Comparison of ENCODE assay signal across 8 cellular contexts in genomic region chr2:54572636-54573531, GRCh38.
DNase-seq lines count a peak whose midpoint lies in the region; ATAC-seq, FAIRE-seq and TF ChIP-seq lines count a peak whose summit lies in the region.

No MANE protein-coding gene starts in this region.

- H3K27ac ChIP-seq in CD4-positive, alpha-beta T cell (ENCODE audit: low read depth, low read length): peak overlapping the region; percentile 98
- H3K27ac ChIP-seq in PC-9: peak overlapping the region; percentile 97
- H3K27ac ChIP-seq in K562 (ENCODE audit: extremely low read depth, low read depth, low read length): peak overlapping the region; percentile 70; the same call in 2 of the 3 replicates
- peak overlapping the region; percentile 98 to 100 for H3K27ac ChIP-seq in mucosa of rectum (ENCODE audit: low read depth in 2 of 2, low read length in 2 of 2)

- POLR2A ChIA-PET in CD4-positive, alpha-beta T cell (lab: Charles Lee): interaction anchor here (0.8 to 8.0 kb wide), 8 partner anchors 7 to 32 kb away, joined by 3 to 158 read pairs (median 10); no protein-coding TSS in a partner anchor
- POLR2A ChIA-PET in PC-9 (lab: Charles Lee; ENCODE audit: unreplicated experiment) (interaction anchor here (0.6 to 1.6 kb wide), 6 partner anchors 13 to 478 kb away, joined by 4 to 35 read pairs (median 6); partner anchors contain the start of gene RTN4), K562 (lab: Yijun Ruan, JAX) (interaction anchor here (1.6 to 1.8 kb wide), 3 partner anchors 13 to 26 kb away, joined by 6 to 15 read pairs (median 6); no protein-coding TSS in a partner anchor)

- no peak for TF ChIP-seq RAD21 in K562 (CRISPR knock-in tag; conservative IDR thresholded peaks at IDR 0.05 in 1 of 2, IDR thresholded peaks at IDR 0.05 in 1 of 2)

- H3K4me2 ChIP-seq in PC-9 (peak overlapping the region; percentile 79), K562 (ENCODE audit: insufficient read depth, low read length) (no peak overlapping the region; the same call in 1 of the 2 replicates)

- no peaks in the 10 kb centered on the region for H3K9me2 ChIP-seq in PC-9 (ENCODE audit: insufficient read depth)

- peaks cover 99% of the 10 kb centered on the region for H3K4me1 Mint-ChIP-seq in CD4-positive, alpha-beta T cell (ENCODE audit: low read depth)

- no peaks in the 10 kb centered on the region for H3K9me3 ChIP-seq in CD4-positive, alpha-beta T cell (ENCODE audit: control insufficient read depth, low read length)
- H3K9me3 ChIP-seq in PC-9 (ENCODE audit: insufficient read depth, low read depth) (no peaks in the 10 kb centered on the region), K562 (replicated peaks; ENCODE audit: control insufficient read depth, insufficient read depth, low read depth, low read length) (no peaks in the 10 kb centered on the region), mucosa of rectum (ENCODE audit: control insufficient read depth in 2 of 2, low read length in 2 of 2) (no peaks in the 10 kb centered on the region), HAP-1 (no peaks in the 10 kb centered on the region)

- BruUV-seq in PC-9 (replicated peaks; lab: Mats Ljungman, UMichigan) (TSS peak; percentile 35), K562 (replicated peaks; lab: Mats Ljungman, UMichigan) (no TSS peak)

- DNase-seq in CD4-positive, alpha-beta T cell: peak in 5 of 10 experiments; percentile 33 to 53 (median 50)
- DNase-seq in PC-9 (peak in 1 of 2 experiments; percentile 61), K562 (ENCODE audit: extremely low read depth in 1 of 4, low spot score in 3 of 4) (peak in 1 of 4 experiments; percentile 18), HAP-1 (ENCODE audit: low spot score in 2 of 2) (no peak), pons (ENCODE audit: low spot score) (no peak)

- TF ChIP-seq CTCF in CD4-positive, alpha-beta T cell (IDR thresholded peaks at IDR 0.05): no peak
- TF ChIP-seq CTCF in PC-9 (conservative IDR thresholded peaks at IDR 0.05): no peak
- TF ChIP-seq CTCF in K562 (IDR thresholded peaks at IDR 0.05 in 2 of 3, conservative IDR thresholded peaks at IDR 0.05 in 1 of 3; ENCODE audit: insufficient read depth in 2 of 3, low read depth in 1 of 3, low read length in 3 of 3): no peak

- H4K20me1 ChIP-seq in PC-9 (ENCODE audit: insufficient read depth) (peaks cover 4% of the 10 kb centered on the region), K562 (replicated peaks; ENCODE audit: control insufficient read depth, insufficient read depth, low read length) (peaks cover 39% of the 10 kb centered on the region)

- H3K9ac ChIP-seq in K562 (ENCODE audit: insufficient read depth in 1 of 2, low read depth in 2 of 2, low read length in 2 of 2): peak overlapping the region; percentile 30 to 62; a peak in 2 of 4 replicates
- peak overlapping the region; percentile 72 to 84 for H3K9ac ChIP-seq in mucosa of rectum (ENCODE audit: low read depth in 1 of 2, low read length in 2 of 2)

- intact Hi-C loops in CD4-positive, alpha-beta T cell (cut with DNase I, micrococcal nuclease): loop anchor here (2.0 to 10.0 kb wide), 3 partner anchors 150 to 1044 kb away; partner anchors contain the start of genes PPP4R3B (in 2 of the 2) and EML6 (in 1 of the 2)
- intact Hi-C loops in PC-9 (cut with micrococcal nuclease; ENCODE audit: unreplicated experiment) (loop anchor here (1.0 to 5.0 kb wide), 4 partner anchors 13 to 116 kb away; partner anchors contain the start of gene SPTBN1), K562 (cut with micrococcal nuclease) (loop anchor here (2.0 to 5.0 kb wide), 2 partner anchors 14 to 84 kb away; no protein-coding TSS in a partner anchor)

- H3K9me3 Mint-ChIP-seq in CD4-positive, alpha-beta T cell: no peaks in the 10 kb centered on the region

- CTCF ChIA-PET in CD4-positive, alpha-beta T cell (lab: Charles Lee): interaction anchor here (1.0 to 4.9 kb wide), 2 partner anchors 14 to 27 kb away, joined by 3 to 30 read pairs; no protein-coding TSS in a partner anchor
- CTCF ChIA-PET in PC-9 (lab: Charles Lee): interaction anchor here (0.6 to 1.5 kb wide), 2 partner anchors 39 to 49 kb away, joined by 3 read pairs; no protein-coding TSS in a partner anchor
- CTCF ChIA-PET in K562 (lab: Yijun Ruan, JAX; ENCODE audit: low intra/inter-chr PET ratio): no interaction called here

- peak; percentile 7 for ATAC-seq in CD4-positive, alpha-beta T cell (ENCODE audit: poor library complexity)
- peak; percentile 2; the same call in 1 of the 3 replicates for ATAC-seq in K562
- no peak for ATAC-seq in HG02970 (IDR thresholded peaks at IDR 0.05; ENCODE audit: low FRiP score, unreplicated experiment)
- no peak for ATAC-seq in GM18511 (IDR thresholded peaks at IDR 0.05; ENCODE audit: unreplicated experiment)

- H3K4me1 ChIP-seq in PC-9 (replicated peaks; ENCODE audit: insufficient read depth) (peaks cover 90% of the 10 kb centered on the region), K562 (replicated peaks in 1 of 2; ENCODE audit: control insufficient read depth in 2 of 2, insufficient read depth in 2 of 2, low read length in 2 of 2) (peaks cover 23 to 73% of the 10 kb centered on the region in 2 experiments), mucosa of rectum (ENCODE audit: control insufficient read depth in 2 of 2, insufficient read depth in 2 of 2, low read length in 2 of 2) (peaks cover 87 to 91% of the 10 kb centered on the region in 2 donors), HAP-1 (peaks cover 62% of the 10 kb centered on the region)

- H3K79me2 ChIP-seq in PC-9 (ENCODE audit: low read depth): peaks cover 96% of the 10 kb centered on the region
- peaks cover 89% of the 10 kb centered on the region for H3K79me2 ChIP-seq in K562 (ENCODE audit: control insufficient read depth, insufficient read depth, low read length)

- H3K9me1 ChIP-seq in K562 (ENCODE audit: control insufficient read depth, insufficient read depth, low read length): peaks cover 9% of the 10 kb centered on the region

- H3K36me3 Mint-ChIP-seq in CD4-positive, alpha-beta T cell (ENCODE audit: low read depth): peaks cover 12% of the 10 kb centered on the region

- H3K27ac Mint-ChIP-seq in CD4-positive, alpha-beta T cell: peak overlapping the region; percentile 96

- TF ChIP-seq POLR2A in K562 (conservative IDR thresholded peaks at IDR 0.05): no peak

- peak overlapping the region; percentile 38 for H3K4me3 ChIP-seq in PC-9
- H3K4me3 ChIP-seq in K562: no peak overlapping the region
- peak overlapping the region; percentile 46 to 59 for H3K4me3 ChIP-seq in mucosa of rectum (ENCODE audit: low read length in 2 of 2)
- H3K4me3 ChIP-seq in HAP-1: no peak overlapping the region

- H3K4me3 Mint-ChIP-seq in CD4-positive, alpha-beta T cell: peak overlapping the region; percentile 86

- peaks cover 65% of the 10 kb centered on the region for H3F3A ChIP-seq in PC-9 (ENCODE audit: insufficient read depth, low read depth)

- no peak overlapping the region for H2AFZ ChIP-seq in PC-9
- no peak overlapping the region for H2AFZ ChIP-seq in K562 (ENCODE audit: low read depth, low read length)

- no peak for TF ChIP-seq EP300 in K562 (IDR thresholded peaks at IDR 0.05; ENCODE audit: low read length)

- FAIRE-seq in K562 (lab: Jason Lieb, UNC): peak; percentile 15

- H3K27me3 ChIP-seq in CD4-positive, alpha-beta T cell (ENCODE audit: control insufficient read depth, insufficient read depth, low read length): no peaks in the 10 kb centered on the region
- no peaks in the 10 kb centered on the region for H3K27me3 ChIP-seq in PC-9 (ENCODE audit: insufficient read depth, low read depth)
- H3K27me3 ChIP-seq in K562 (ENCODE audit: control insufficient read depth in 2 of 2, insufficient read depth in 2 of 2, low read length in 2 of 2): no peaks in the 10 kb centered on the region
- H3K27me3 ChIP-seq in mucosa of rectum (ENCODE audit: control insufficient read depth in 2 of 2, insufficient read depth in 2 of 2, low read length in 2 of 2): no peaks in the 10 kb centered on the region
- H3K27me3 ChIP-seq in HAP-1 (ENCODE audit: low read depth): no peaks in the 10 kb centered on the region

- WGBS in K562 (ENCODE audit: insufficient coverage, low coverage, missing lambda C conversion rate): 28% methylated on average over 9 of the region's 9 CpGs

- in situ Hi-C loops in K562 (cut with MboI) (no loop called here), HAP-1 (cut with MboI; ENCODE audit: low sequenced_read_pairs) (no loop called here)

- H3K27me3 Mint-ChIP-seq in CD4-positive, alpha-beta T cell: no peaks in the 10 kb centered on the region

- H3K36me3 ChIP-seq in PC-9 (ENCODE audit: low read depth): peaks cover 10% of the 10 kb centered on the region
- peaks cover 8% of the 10 kb centered on the region; the same call in 1 of the 3 replicates for H3K36me3 ChIP-seq in K562 (ENCODE audit: control insufficient read depth, insufficient read depth, low read length)
- H3K36me3 ChIP-seq in mucosa of rectum (ENCODE audit: control insufficient read depth in 2 of 2, insufficient read depth in 2 of 2, low read length in 2 of 2): peaks cover 0 to 5% of the 10 kb centered on the region in 2 donors
- H3K36me3 ChIP-seq in HAP-1 (replicated peaks): no peaks in the 10 kb centered on the region

TF ChIP-seq in K562, 482 proteins besides CTCF, POLR2A, EP300 and RAD21 (continues in another document):
- TF ChIP-seq ESRRA (IDR thresholded peaks at IDR 0.05; ENCODE audit: borderline replicate concordance, low read depth) (0 out of 2 replicates have a peak, but pooled peaks have one; percentile 14), SMAD4 (CRISPR knock-in tag; conservative IDR thresholded peaks at IDR 0.05) (no peak), ZNF143 (CRISPR knock-in tag; IDR thresholded peaks at IDR 0.05) (no peak), PPARD (CRISPR knock-in tag; IDR thresholded peaks at IDR 0.05) (no peak), POLR2B (IDR thresholded peaks at IDR 0.05; ENCODE audit: low read depth, partially characterized antibody) (no peak), SMARCA4 (IDR thresholded peaks at IDR 0.05) (0 out of 2 replicates have a peak, but pooled peaks have one; percentile 6), CBX1 (IDR thresholded peaks at IDR 0.05; ENCODE audit: low read depth) (no peak), ZNF507 (tag; conservative IDR thresholded peaks at IDR 0.05) (no peak), STAT5A (IDR thresholded peaks at IDR 0.05; ENCODE audit: borderline replicate concordance, low read length) (no peak), ZNF655 (CRISPR knock-in tag; IDR thresholded peaks at IDR 0.05) (no peak), SP2 (IDR thresholded peaks at IDR 0.05; ENCODE audit: extremely low read depth, low read depth, low read length, poor library complexity, severe bottlenecking) (no peak), LEF1 (IDR thresholded peaks at IDR 0.05) (0 out of 2 replicates have a peak, but pooled peaks have one; percentile 10)

Comparison
In these comparisons a context has a peak if more than half of its experiments do, and no peak if none do; other contexts are left out.
1. ATAC-seq: peak in CD4-positive, alpha-beta T cell (single experiment) and K562 (single experiment); none in HG02970 (single experiment) and GM18511 (single experiment).
2. H3K4me3 ChIP-seq: peak in PC-9 (single experiment) and mucosa of rectum (2 of 2); none in K562 (single experiment) and HAP-1 (single experiment).
3. Peak in every context shown above with its lines, with median percentiles within 50 percentile points of each other: H3K27ac ChIP-seq.